In genomic region chr16:86854895-86855294, GRCh38 we compare ENCODE assay signal across 1 cellular context.
TF ChIP-seq lines count a peak whose summit lies in the region.

No MANE protein-coding gene starts in this region.

TF ChIP-seq in IMR-90, 13 proteins besides CTCF, POLR2A, EP300 and RAD21:
- no peak for TF ChIP-seq ELK1 (IDR thresholded peaks at IDR 0.05; ENCODE audit: borderline replicate concordance, low read depth, low read length)
- no peak for TF ChIP-seq SMC3 (IDR thresholded peaks at IDR 0.05; ENCODE audit: low read depth, low read length)
- TF ChIP-seq RCOR1 (IDR thresholded peaks at IDR 0.05; ENCODE audit: insufficient replicate concordance, low read length), result no peak
- TF ChIP-seq FOS (IDR thresholded peaks at IDR 0.05; ENCODE audit: low read depth, low read length), result peak; percentile 45; the same call in 1 of the 2 replicates
- peak; percentile 77 for TF ChIP-seq NFE2L2 (IDR thresholded peaks at IDR 0.05; ENCODE audit: low read depth, low read length)
- TF ChIP-seq BHLHE40 (IDR thresholded peaks at IDR 0.05; ENCODE audit: low read depth, low read length), result peak; percentile 97
